Comparison of ENCODE assay signal across 12 cellular contexts in genomic region chr12:50242751-50243191, GRCh38. TPM values are rescaled to one million over a fixed set of nuclear protein-coding genes. Genes with fewer than 3 reads are reported as not detected.
A peak's percentile ranks its signal among the peaks of the same experiment; 100 is the strongest.
DNase-seq lines count a peak whose midpoint lies in the region; ATAC-seq and TF ChIP-seq lines count a peak whose summit lies in the region.
"Had no signal": no experiment of that assay in that cellular context is flagged by ENCODE, and none has a peak within 500 bp of the region (broad histone marks: within the 10 kb centered on the region; RNA-seq: fewer than 3 reads in every experiment).

No MANE protein-coding gene starts in this region.

- H3K27me3 Mint-ChIP-seq in HFFc6 (ENCODE audit: insufficient read depth): peaks cover 1% of the 10 kb centered on the region; the same call in 1 of the 2 replicates
- H3K27me3 Mint-ChIP-seq: activated naive CD8-positive, alpha-beta T cell had no signal

- no peaks in the 10 kb centered on the region for H3K9me3 Mint-ChIP-seq in HFFc6

- H3K36me3 ChIP-seq in ascending aorta (no peaks in the 10 kb centered on the region), thoracic aorta (peaks cover 3% of the 10 kb centered on the region)

- H3K27ac ChIP-seq in ascending aorta (peak overlapping the region; percentile 83 to 94), thoracic aorta (peak overlapping the region; percentile 90 to 93)
- H3K27ac ChIP-seq: WERI-Rb-1 had no signal

- intact Hi-C loops in ascending aorta (cut with DNase I): no loop called here

- ATAC-seq in thoracic aorta (ENCODE audit: insufficient number of reproducible peaks, low FRiP score, low read depth): no peak
- ATAC-seq in HG03565 (IDR thresholded peaks at IDR 0.05; ENCODE audit: unreplicated experiment): no peak

- peaks cover 18% of the 10 kb centered on the region for H3K36me3 Mint-ChIP-seq in HFFc6 (ENCODE audit: low read depth)

- no peaks in the 10 kb centered on the region for H3K9me3 ChIP-seq in ascending aorta
- no peaks in the 10 kb centered on the region for H3K9me3 ChIP-seq in thoracic aorta

- no peaks in the 10 kb centered on the region for H3K27me3 ChIP-seq in ascending aorta
- H3K27me3 ChIP-seq in thoracic aorta (replicated peaks; ENCODE audit: insufficient read depth): no peaks in the 10 kb centered on the region

- H3K4me3 ChIP-seq in ascending aorta: peak overlapping the region in 1 of 2 donors; percentile 19
- H3K4me3 ChIP-seq in thoracic aorta: no peak overlapping the region

- H3K4me3 Mint-ChIP-seq in HFFc6: peak overlapping the region; percentile 84
- H3K4me3 Mint-ChIP-seq: activated naive CD8-positive, alpha-beta T cell had no signal

- peaks cover 74% of the 10 kb centered on the region for H3K4me1 Mint-ChIP-seq in HFFc6 (ENCODE audit: low read depth)

- H3K27ac Mint-ChIP-seq in HFFc6: peak overlapping the region; percentile 92
- H3K27ac Mint-ChIP-seq: activated naive CD8-positive, alpha-beta T cell had no signal

- TF ChIP-seq CTCF in HFFc6 (IDR thresholded peaks at IDR 0.05): no peak
- TF ChIP-seq CTCF in ascending aorta (IDR thresholded peaks at IDR 0.05): no peak
- TF ChIP-seq CTCF in thoracic aorta (IDR thresholded peaks at IDR 0.05): no peak

- H3K4me1 ChIP-seq in ascending aorta (peaks cover 16 to 52% of the 10 kb centered on the region in 2 donors), thoracic aorta (ENCODE audit: control insufficient read depth in 1 of 2, low read depth in 2 of 2) (peaks cover 37 to 68% of the 10 kb centered on the region in 2 donors)

- DNase-seq in HFFc6 (peak; percentile 90), ascending aorta (ENCODE audit: low spot score in 2 of 2) (no peak), kidney tubule cell (ENCODE audit: low spot score) (peak; percentile 70), thoracic aorta (ENCODE audit: low spot score) (no peak), cerebellar cortex (ENCODE audit: low spot score) (no peak), NCI-H345 (lab: John Stamatoyannopoulos, UW) (no peak), GM19240 (ENCODE audit: insufficient read length, low spot score) (no peak)
- DNase-seq: head of caudate nucleus, NCI-H82, WERI-Rb-1 had no signal

RNA-seq across cellular contexts. Expression of gene LIMA1, which starts 40.5 kb away (rescaled TPM):
- 100 to 1,000 TPM; 259 to 335 (median 298) TPM for total RNA-seq in HFFc6 (2021; fragmentation: NEBNext Ultra II Directional; extraction: Animal tissue kit (Norgen Biotek cat#: 25700))
- total RNA-seq in ascending aorta (79.4 TPM), thoracic aorta (100 to 1,000 TPM; 103 to 194 TPM)

Comparison
In these comparisons a context has a peak if more than half of its experiments do, and no peak if none do; other contexts are left out.
1. DNase-seq: peak in HFFc6 (single experiment) and kidney tubule cell (single experiment); none in ascending aorta (0 of 2), thoracic aorta (single experiment), cerebellar cortex (single experiment), NCI-H345 (single experiment) and GM19240 (single experiment).